Comparison of ENCODE assay signal across 8 cellular contexts in genomic region chr6:33200234-33201146, GRCh38. TPM values are rescaled to one million over a fixed set of nuclear protein-coding genes. Genes with fewer than 3 reads are reported as not detected.
DNase-seq lines count a peak whose midpoint lies in the region; FAIRE-seq and TF ChIP-seq lines count a peak whose summit lies in the region.

RXRB (minus strand) TSS chr6:33200665; CDS start chr6:33200476, 189 bp downstream.
SLC39A7 (plus strand) TSS chr6:33200867; CDS start chr6:33201246, 379 bp downstream.

- TF ChIP-seq RAD21 in SK-N-SH (IDR thresholded peaks at IDR 0.05; ENCODE audit: low read length), result no peak

- no peak within 1 kb of the TSS for H4K8ac ChIP-seq in neuronal stem cell (ENCODE audit: low read depth, low read length)

- peaks cover 26% of the 10 kb centered on the region for H4K20me1 ChIP-seq in SK-N-SH (ENCODE audit: insufficient read depth)

- no peaks in the 10 kb centered on the region for H3K9me2 ChIP-seq in SK-N-SH

- peak within 1 kb of the TSS; percentile 22 for H3K14ac ChIP-seq in neuronal stem cell (ENCODE audit: low read length)

- peak within 1 kb of the TSS; percentile 38 for H3K23ac ChIP-seq in neuronal stem cell (ENCODE audit: low read depth, low read length, poor library complexity)

- TF ChIP-seq CTCF in HFFc6 (IDR thresholded peaks at IDR 0.05) (no peak), SK-N-SH (IDR thresholded peaks at IDR 0.05) (no peak)

- peaks cover 17% of the 10 kb centered on the region for H3K79me1 ChIP-seq in neuronal stem cell (ENCODE audit: low read depth, low read length)

- H3K18ac ChIP-seq in neuronal stem cell (ENCODE audit: low read length), result peak within 1 kb of the TSS; percentile 48

- peak within 1 kb of the TSS; percentile 100 for H3K4me3 Mint-ChIP-seq in HFFc6
- H3K4me3 Mint-ChIP-seq in activated naive CD4-positive, alpha-beta T cell treated with anti-CD3 and anti-CD28 coated beads, Interleukin-2, amount 10 ng/mL, durations not matched to agents 7 days and 5 days, result peak within 1 kb of the TSS; percentile 98

- peak within 1 kb of the TSS; percentile 82 to 97 for H3K4me3 ChIP-seq in SK-N-SH (ENCODE audit: low read depth in 2 of 2, low read length in 1 of 2)
- peak within 1 kb of the TSS; percentile 91 to 96 for H3K4me3 ChIP-seq in neuronal stem cell (ENCODE audit: low read length in 2 of 2)
- peak within 1 kb of the TSS; percentile 91 to 95 (median 93) for H3K4me3 ChIP-seq in subcutaneous abdominal adipose tissue (ENCODE audit: low read depth in 1 of 5, low read length in 5 of 5)

- FAIRE-seq in G401.6 (lab: Jason Lieb, UNC) (peak; percentile 91), frontal cortex (lab: Jason Lieb, UNC) (no peak)

- H2BK15ac ChIP-seq in neuronal stem cell (ENCODE audit: low read length), result no peak within 1 kb of the TSS

- peak within 1 kb of the TSS; percentile 34 for H2AK5ac ChIP-seq in neuronal stem cell (ENCODE audit: low read depth, low read length)

- peaks cover 64% of the 10 kb centered on the region for H3K79me2 ChIP-seq in SK-N-SH (ENCODE audit: insufficient read depth)

- H2BK12ac ChIP-seq in neuronal stem cell (ENCODE audit: low read length), result no peak within 1 kb of the TSS

- no peak within 1 kb of the TSS for H3K4ac ChIP-seq in neuronal stem cell (ENCODE audit: low read length)

- H3K4me1 ChIP-seq in SK-N-SH (ENCODE audit: control insufficient read depth in 1 of 2, insufficient read depth in 2 of 2, low read depth in 1 of 2, low read length in 1 of 2) (peaks cover 17 to 41% of the 10 kb centered on the region in 2 experiments; a peak in 3 of 4 replicates), neuronal stem cell (ENCODE audit: control insufficient read depth in 2 of 2, insufficient read depth in 1 of 2, low read depth in 1 of 2, low read length in 2 of 2) (peaks cover 20 to 34% of the 10 kb centered on the region in 2 donors), subcutaneous abdominal adipose tissue (ENCODE audit: control insufficient read depth in 5 of 5, insufficient read depth in 5 of 5, low read length in 5 of 5) (peaks cover 17 to 64% (median 57%) of the 10 kb centered on the region in 5 donors)

- peaks cover 63% of the 10 kb centered on the region for H3K4me1 Mint-ChIP-seq in HFFc6 (ENCODE audit: low read depth)
- H3K4me1 Mint-ChIP-seq in activated naive CD4-positive, alpha-beta T cell treated with anti-CD3 and anti-CD28 coated beads, Interleukin-2, amount 10 ng/mL, durations not matched to agents 7 days and 5 days, result peaks cover 70% of the 10 kb centered on the region

- under 1% methylated on average over 42 of the region's 68 CpGs for WGBS in SK-N-SH (ENCODE audit: low lambda C conversion rate)
- WGBS in neuronal stem cell (ENCODE audit: extremely low coverage in 2 of 2, insufficient read length in 2 of 2, insufficient replicate concordance in 1 of 2), 2 donors, result no CpG with 5 or more reads among the region's 68 CpGs

- H3K27me3 ChIP-seq in SK-N-SH (ENCODE audit: insufficient read depth) (no peaks in the 10 kb centered on the region), neuronal stem cell (ENCODE audit: control insufficient read depth in 3 of 3, insufficient read depth in 3 of 3, low read depth in 1 of 3, low read length in 3 of 3) (no peaks in the 10 kb centered on the region), subcutaneous abdominal adipose tissue (ENCODE audit: control insufficient read depth in 5 of 5, insufficient read depth in 4 of 5, low read length in 5 of 5) (no peaks in the 10 kb centered on the region)

- no peaks in the 10 kb centered on the region for H3K9me3 ChIP-seq in SK-N-SH
- no peaks in the 10 kb centered on the region for H3K9me3 ChIP-seq in neuronal stem cell (replicated peaks in 1 of 2; ENCODE audit: control insufficient read depth in 2 of 2, insufficient read depth in 1 of 2, low read depth in 1 of 2, low read length in 2 of 2)
- H3K9me3 ChIP-seq in subcutaneous abdominal adipose tissue (ENCODE audit: control insufficient read depth in 5 of 5, low read length in 5 of 5), result no peaks in the 10 kb centered on the region

- no peak for TF ChIP-seq EP300 in SK-N-SH (IDR thresholded peaks at IDR 0.05; ENCODE audit: borderline replicate concordance in 1 of 2, low read depth in 1 of 2, low read length in 1 of 2)

- H3K9ac ChIP-seq in SK-N-SH (peak within 1 kb of the TSS; percentile 96), neuronal stem cell (ENCODE audit: low read depth, low read length, poor library complexity) (peak within 1 kb of the TSS; percentile 87), subcutaneous abdominal adipose tissue (ENCODE audit: low read length in 5 of 5) (peak within 1 kb of the TSS; percentile 89 to 99 (median 96))

- DNase-seq in HFFc6, result peak; percentile 99
- peak; percentile 97 for DNase-seq in NCI-H1092 (lab: John Stamatoyannopoulos, UW)
- DNase-seq in SK-N-SH, result peak; percentile 96
- DNase-seq in activated naive CD4-positive, alpha-beta T cell treated with anti-CD3 and anti-CD28 coated beads, Interleukin-2, amount 10 ng/mL, durations not matched to agents 7 days and 5 days, result peak; percentile 100
- DNase-seq in frontal cortex (ENCODE audit: low spot score in 2 of 2), result peak; percentile 94 to 95
- peak; percentile 100 for DNase-seq in neuronal stem cell (ENCODE audit: low spot score)

- H3F3A ChIP-seq in SK-N-SH (replicated peaks; ENCODE audit: insufficient read depth), result peaks cover 14% of the 10 kb centered on the region

- H3K27ac ChIP-seq in SK-N-SH (ENCODE audit: low read depth in 2 of 2, low read length in 1 of 2) (peak within 1 kb of the TSS; percentile 97 to 99), neuronal stem cell (replicated peaks; ENCODE audit: low read length) (peak within 1 kb of the TSS; percentile 97), subcutaneous abdominal adipose tissue (ENCODE audit: low read depth, low read length) (peak within 1 kb of the TSS; percentile 96)

- H3K27ac Mint-ChIP-seq in HFFc6, result peak within 1 kb of the TSS; percentile 100
- peak within 1 kb of the TSS; percentile 98 for H3K27ac Mint-ChIP-seq in activated naive CD4-positive, alpha-beta T cell treated with anti-CD3 and anti-CD28 coated beads, Interleukin-2, amount 10 ng/mL, durations not matched to agents 7 days and 5 days

- POLR2A ChIA-PET in SK-N-SH (lab: Yijun Ruan, JAX), result interaction anchor here (1.2 kb wide), 1 partner anchor 8 kb away, joined by 3 read pairs; the partner anchor contains the start of gene RING1

- H3K36me3 ChIP-seq in SK-N-SH (replicated peaks in 1 of 2; ENCODE audit: control insufficient read depth in 1 of 2, insufficient read depth in 2 of 2, low read length in 1 of 2) (peaks cover 28 to 44% of the 10 kb centered on the region in 2 experiments), neuronal stem cell (replicated peaks in 1 of 2; ENCODE audit: control insufficient read depth in 2 of 2, insufficient read depth in 2 of 2, low read length in 2 of 2) (peaks cover 34 to 50% of the 10 kb centered on the region in 2 donors), subcutaneous abdominal adipose tissue (ENCODE audit: control insufficient read depth in 5 of 5, insufficient read depth in 5 of 5, low read length in 5 of 5) (peaks cover 7 to 48% (median 40%) of the 10 kb centered on the region in 5 donors)

- CTCF ChIA-PET in SK-N-SH (lab: Yijun Ruan, JAX), result interaction anchor here (3.7 kb wide), 1 partner anchor 8 kb away, joined by 27 read pairs; the partner anchor contains the start of gene RING1
- CTCF ChIA-PET in activated naive CD4-positive, alpha-beta T cell treated with anti-CD3 and anti-CD28 coated beads, Interleukin-2, amount 10 ng/mL, durations not matched to agents 7 days and 5 days (lab: Charles Lee), result interaction anchor here (1.0 to 1.4 kb wide), 3 partner anchors 9 to 39 kb away, joined by 4 read pairs; no protein-coding TSS in a partner anchor

- peak within 1 kb of the TSS; percentile 56 for H2BK5ac ChIP-seq in neuronal stem cell (ENCODE audit: low read length)

- H2AFZ ChIP-seq in SK-N-SH (ENCODE audit: low read depth) (peak within 1 kb of the TSS; percentile 87), neuronal stem cell (ENCODE audit: low read length) (peak within 1 kb of the TSS; percentile 94)

- peaks cover 62% of the 10 kb centered on the region for H3K36me3 Mint-ChIP-seq in HFFc6 (ENCODE audit: low read depth)
- peaks cover 54% of the 10 kb centered on the region for H3K36me3 Mint-ChIP-seq in activated naive CD4-positive, alpha-beta T cell treated with anti-CD3 and anti-CD28 coated beads, Interleukin-2, amount 10 ng/mL, durations not matched to agents 7 days and 5 days

- H3K4me2 ChIP-seq in SK-N-SH (peak within 1 kb of the TSS; percentile 98), neuronal stem cell (ENCODE audit: insufficient read depth, low read length, poor library complexity, severe bottlenecking) (peak within 1 kb of the TSS; percentile 90)

- no peaks in the 10 kb centered on the region; the same call in 1 of the 2 replicates for H3K27me3 Mint-ChIP-seq in HFFc6 (ENCODE audit: insufficient read depth)
- no peaks in the 10 kb centered on the region for H3K27me3 Mint-ChIP-seq in activated naive CD4-positive, alpha-beta T cell treated with anti-CD3 and anti-CD28 coated beads, Interleukin-2, amount 10 ng/mL, durations not matched to agents 7 days and 5 days

- no peak within 1 kb of the TSS for H2BK120ac ChIP-seq in neuronal stem cell (ENCODE audit: low read depth, low read length)

- no peaks in the 10 kb centered on the region for H3K9me3 Mint-ChIP-seq in HFFc6
- no peaks in the 10 kb centered on the region for H3K9me3 Mint-ChIP-seq in activated naive CD4-positive, alpha-beta T cell treated with anti-CD3 and anti-CD28 coated beads, Interleukin-2, amount 10 ng/mL, durations not matched to agents 7 days and 5 days

- H4K91ac ChIP-seq in neuronal stem cell (ENCODE audit: low read depth, low read length, poor library complexity), result no peak within 1 kb of the TSS

TF ChIP-seq in SK-N-SH, 30 proteins besides CTCF, POLR2A, EP300 and RAD21 (continues in another document):
- TF ChIP-seq CHD2 (IDR thresholded peaks at IDR 0.05; ENCODE audit: low read length, partially characterized antibody), result peak; percentile 99
- TF ChIP-seq MXI1 (IDR thresholded peaks at IDR 0.05; ENCODE audit: low read depth, low read length), result peak; percentile 40; the same call in 1 of the 2 replicates

RNA-seq across cellular contexts. Expression of gene RXRB, which starts in this region (rescaled TPM):
- 10 to 100 TPM; 37.3 to 41.6 (median 38.3) TPM for total RNA-seq in HFFc6 (2021; fragmentation: NEBNext Ultra II Directional; extraction: Animal tissue kit (Norgen Biotek cat#: 25700))
- polyA plus RNA-seq in SK-N-SH (2012; rRNA removed), result 45.8 and 61.0 TPM in 2 replicates
- 17.8 and 27.5 TPM in 2 replicates for polyA plus RNA-seq in SK-N-SH (2012; cell fraction: cytosol; rRNA removed)
- polyA plus RNA-seq in SK-N-SH (2012; cell fraction: nucleus; rRNA removed), result 154 and 237 TPM in 2 replicates
- 23.2 TPM for total RNA-seq in frontal cortex
- 18.7 TPM for polyA plus RNA-seq in neuronal stem cell (2013, experiment 1 of 2)
- 18.1 TPM for polyA plus RNA-seq in neuronal stem cell (2013, experiment 2 of 2)

RNA-seq across cellular contexts. Expression of gene SLC39A7, which starts in this region (rescaled TPM):
- total RNA-seq in HFFc6 (2021; fragmentation: NEBNext Ultra II Directional; extraction: Animal tissue kit (Norgen Biotek cat#: 25700)), result 100 to 1,000 TPM; 215 to 240 (median 225) TPM
- 129 and 138 TPM in 2 replicates for polyA plus RNA-seq in SK-N-SH (2012; rRNA removed)
- 125 and 141 TPM in 2 replicates for polyA plus RNA-seq in SK-N-SH (2012; cell fraction: cytosol; rRNA removed)
- 115 and 121 TPM in 2 replicates for polyA plus RNA-seq in SK-N-SH (2012; cell fraction: nucleus; rRNA removed)
- 36.3 TPM for total RNA-seq in frontal cortex
- polyA plus RNA-seq in neuronal stem cell (2013, experiment 1 of 2), result 42.0 TPM
- 40.1 TPM for polyA plus RNA-seq in neuronal stem cell (2013, experiment 2 of 2)

Comparison
In these comparisons a context has a peak if more than half of its experiments do, and no peak if none do; other contexts are left out.
1. Peak in every context shown above with its lines: DNase-seq, H3K4me3 ChIP-seq and H3K27ac ChIP-seq.